Comparison of ENCODE assay signal across 33 cellular contexts in genomic region chr4:13597604-13598003, GRCh38. TPM values are rescaled to one million over a fixed set of nuclear protein-coding genes. Genes with fewer than 3 reads are reported as not detected.
DNase-seq lines count a peak whose midpoint lies in the region; ATAC-seq, FAIRE-seq and TF ChIP-seq lines count a peak whose summit lies in the region.
"Had no signal": no experiment of that assay in that cellular context is flagged by ENCODE, and none has a peak within 500 bp of the region (broad histone marks: within the 10 kb centered on the region; RNA-seq: fewer than 3 reads in every experiment).

No MANE protein-coding gene starts in this region.

- no peak overlapping the region for H4K5ac ChIP-seq in IMR-90 (ENCODE audit: low read depth, low read length)

- no peak overlapping the region for H3K18ac ChIP-seq in IMR-90 (ENCODE audit: low read depth, low read length)

- H3K4me1 ChIP-seq in IMR-90 (ENCODE audit: control insufficient read depth, insufficient read depth, low read length) (peaks cover 2% of the 10 kb centered on the region; the same call in 1 of the 2 replicates), endothelial cell of umbilical vein (ENCODE audit: control insufficient read depth, extremely low read depth, insufficient read depth, low read length) (no peaks in the 10 kb centered on the region)
- H3K4me1 ChIP-seq: right atrium auricular region had no signal

- dilution Hi-C loops in IMR-90 (cut with HindIII; ENCODE audit: low sequenced_read_pairs, unreplicated experiment) = no loop called here
- dilution Hi-C loops in endothelial cell of umbilical vein (cut with MboI; ENCODE audit: extremely low pct_ligation_motif_present, low sequenced_read_pairs) = no loop called here

- ATAC-seq in IMR-90 (ENCODE audit: low read depth) = peak; percentile 64
- ATAC-seq: activated T-cell treated with anti-CD3 and anti-CD28 coated beads, Interleukin-2, amount 50 U/mL, for 4 hours; CD8-positive, alpha-beta T cell; heart left ventricle; left lung had no signal

- intact Hi-C loops in IMR-90 (cut with micrococcal nuclease) = no loop called here
- intact Hi-C loops in endothelial cell of umbilical vein (cut with micrococcal nuclease) = no loop called here

- DNase-seq in AG10803 (ENCODE audit: low read depth) (peak; percentile 5), IMR-90 (peak; percentile 38), endothelial cell of umbilical vein (ENCODE audit: low read depth, low spot score) (no peak), kidney tubule cell (ENCODE audit: low spot score) (peak; percentile 45), NCI-H2227 (lab: John Stamatoyannopoulos, UW; ENCODE audit: unreplicated experiment) (no peak), NCI-H187 treated with DMSO at 0.1 percent for 48 hours (lab: John Stamatoyannopoulos, UW) (no peak), GF-D8 (lab: John Stamatoyannopoulos, UW) (no peak), SKM-1 (lab: John Stamatoyannopoulos, UW; ENCODE audit: unreplicated experiment) (no peak)
- DNase-seq: activated CD4-positive, alpha-beta T cell treated with anti-CD3 and anti-CD28 coated beads, Interleukin-2, amount 10 ng/mL, durations not matched to agents 24 days and 14 days; activated naive CD4-positive, alpha-beta T cell; activated T-cell treated with anti-CD3 and anti-CD28 coated beads, Interleukin-2, amount 50 U/mL, for 4 hours; amniotic stem cell; CD8-positive, alpha-beta T cell; heart left ventricle; left lung; MV-4-11; naive B cell; NCI-H1694; occipital lobe; stimulated activated CD4-positive, alpha-beta T cell treated with anti-CD3 and anti-CD28 coated beads, Interleukin-12 subunit alpha, Interleukin-12 subunit beta, amount 100 ng/mL, for 4 hours; stimulated activated CD4-positive, alpha-beta T cell treated with anti-CD3 and anti-CD28 coated beads, Interleukin-4, amount 100 ng/mL, for 24 hours; stimulated activated naive B cell treated with anti-CD40 and anti-IgM and Interleukin-4, amounts not matched to agents 10 μg/mL and 1 μg/mL and 100 μg/mL, for 72 hours; T-helper 2 cell had no signal

- in situ Hi-C loops in IMR-90 (cut with MboI; ENCODE audit: low sequenced_read_pairs) = no loop called here

- no peak overlapping the region for H3K14ac ChIP-seq in IMR-90 (replicated peaks; ENCODE audit: low read depth, low read length)

- H2AFZ ChIP-seq in IMR-90 (replicated peaks; ENCODE audit: low read length, poor library complexity) (no peak overlapping the region), endothelial cell of umbilical vein (ENCODE audit: low read depth, low read length) (no peak overlapping the region)

- TF ChIP-seq POLR2A in IMR-90 (IDR thresholded peaks at IDR 0.05; ENCODE audit: low read depth, low read length) (no peak), endothelial cell of umbilical vein (IDR thresholded peaks at IDR 0.05; ENCODE audit: low read depth, low read length) (no peak)

- H3K23ac ChIP-seq in IMR-90 (ENCODE audit: low read depth, low read length) = no peak overlapping the region

- TF ChIP-seq RAD21 in IMR-90 (IDR thresholded peaks at IDR 0.05; ENCODE audit: low read length) = no peak

- H3K4me3 ChIP-seq in AG10803 (ENCODE audit: low read length) (no peak overlapping the region), IMR-90 (ENCODE audit: insufficient read depth, low read depth, low read length) (no peak overlapping the region), endothelial cell of umbilical vein (replicated peaks in 1 of 3; ENCODE audit: insufficient read depth in 1 of 3, low read depth in 1 of 3, low read length in 3 of 3) (no peak overlapping the region)
- H3K4me3 ChIP-seq: cardiac muscle cell, coronary artery, heart left ventricle, left lung, right atrium auricular region, SK-N-MC, thoracic aorta had no signal

- H3K9me3 ChIP-seq in IMR-90 (ENCODE audit: control insufficient read depth, insufficient read depth, low read length) (no peaks in the 10 kb centered on the region), endothelial cell of umbilical vein (replicated peaks; ENCODE audit: control insufficient read depth, insufficient read depth, low read length) (no peaks in the 10 kb centered on the region)
- H3K9me3 ChIP-seq: heart left ventricle, left lung, right atrium auricular region, thoracic aorta had no signal

- no peak overlapping the region for H2AK9ac ChIP-seq in IMR-90 (replicated peaks; ENCODE audit: low read depth, low read length, poor library complexity)

- no peak overlapping the region for H3K56ac ChIP-seq in IMR-90 (ENCODE audit: extremely low read depth, insufficient read depth, low read length)

- no peak overlapping the region for H3K4me2 ChIP-seq in IMR-90 (ENCODE audit: low read depth, low read length)
- no peak overlapping the region for H3K4me2 ChIP-seq in endothelial cell of umbilical vein (ENCODE audit: insufficient read depth, low read length)
- H3K4me2 ChIP-seq: KMS-11 had no signal

- H3K27ac ChIP-seq in IMR-90 (ENCODE audit: insufficient read depth, low read length) = no peak overlapping the region
- no peak overlapping the region for H3K27ac ChIP-seq in endothelial cell of umbilical vein (ENCODE audit: insufficient read depth, low read depth, low read length)
- H3K27ac ChIP-seq: cardiac muscle cell, coronary artery, heart left ventricle, KMS-11, left lung, right atrium auricular region, SK-N-MC, thoracic aorta, VCaP had no signal

- H3K36me3 ChIP-seq in IMR-90 (ENCODE audit: control insufficient read depth, insufficient read depth, low read length) = peaks cover 39% of the 10 kb centered on the region
- H3K36me3 ChIP-seq in endothelial cell of umbilical vein (ENCODE audit: control insufficient read depth in 2 of 2, extremely low read depth in 1 of 2, insufficient read depth in 2 of 2, low read length in 2 of 2) = peaks cover 7 to 16% of the 10 kb centered on the region in 2 experiments

- H4K91ac ChIP-seq in IMR-90 (ENCODE audit: insufficient read depth, low read depth, low read length) = no peak overlapping the region

- no peak for FAIRE-seq in endothelial cell of umbilical vein (lab: Jason Lieb, UNC)
- FAIRE-seq: GM12892, H54, HTR-8/SVneo had no signal

- H2BK20ac ChIP-seq in IMR-90 (ENCODE audit: low read depth, low read length) = no peak overlapping the region

- no peaks in the 10 kb centered on the region for H4K20me1 ChIP-seq in IMR-90 (ENCODE audit: insufficient read depth, low read length)
- no peaks in the 10 kb centered on the region for H4K20me1 ChIP-seq in endothelial cell of umbilical vein (replicated peaks; ENCODE audit: control insufficient read depth, extremely low read depth, insufficient read depth, low read length)

- H4K8ac ChIP-seq in IMR-90 (ENCODE audit: low read depth in 2 of 2, low read length in 2 of 2) = no peak overlapping the region

- no peak overlapping the region for H2BK120ac ChIP-seq in IMR-90 (ENCODE audit: low read depth, low read length)

- no peaks in the 10 kb centered on the region; the same call in 1 of the 2 replicates for H3K9me1 ChIP-seq in IMR-90 (ENCODE audit: insufficient read depth, low read length)
- H3K9me1 ChIP-seq in endothelial cell of umbilical vein (replicated peaks; ENCODE audit: control insufficient read depth, extremely low read depth, insufficient read depth, low read length) = no peaks in the 10 kb centered on the region

- no peak overlapping the region for H2BK15ac ChIP-seq in IMR-90 (ENCODE audit: low read depth, low read length)

- CTCF ChIA-PET in IMR-90 (lab: Yijun Ruan, JAX) (no interaction called here), endothelial cell of umbilical vein (lab: Charles Lee) (no interaction called here)

- no TSS peak for BruUV-seq in IMR-90 (replicated peaks; lab: Mats Ljungman, UMichigan)
- BruUV-seq in endothelial cell of umbilical vein (replicated peaks; lab: Mats Ljungman, UMichigan) = no TSS peak

- no peak overlapping the region for H2BK5ac ChIP-seq in IMR-90 (ENCODE audit: low read depth, low read length, poor library complexity, severe bottlenecking)

- H2AK5ac ChIP-seq in IMR-90 (ENCODE audit: low read depth, low read length) = no peak overlapping the region

- H3K4ac ChIP-seq in IMR-90 (ENCODE audit: low read depth, low read length) = no peak overlapping the region

- H3K9ac ChIP-seq in IMR-90 (ENCODE audit: low read depth, low read length) = no peak overlapping the region
- H3K9ac ChIP-seq in endothelial cell of umbilical vein (replicated peaks; ENCODE audit: extremely low read depth, insufficient read depth, low read length) = no peak overlapping the region
- H3K9ac ChIP-seq: KMS-11 had no signal

- no peaks in the 10 kb centered on the region for H3K79me2 ChIP-seq in endothelial cell of umbilical vein (ENCODE audit: control insufficient read depth, insufficient read depth, low read length)

- POLR2A ChIA-PET in IMR-90 (lab: Charles Lee; ENCODE audit: unreplicated experiment) (no interaction called here), endothelial cell of umbilical vein (lab: Charles Lee) (no interaction called here)

- H3K27me3 ChIP-seq in IMR-90 (ENCODE audit: control insufficient read depth, insufficient read depth, low read length) = no peaks in the 10 kb centered on the region
- no peaks in the 10 kb centered on the region for H3K27me3 ChIP-seq in endothelial cell of umbilical vein (ENCODE audit: control insufficient read depth in 2 of 2, insufficient read depth in 2 of 2, low read length in 2 of 2)
- H3K27me3 ChIP-seq: cardiac muscle cell, heart left ventricle, left lung, right atrium auricular region had no signal

- peaks cover 0 to 4% of the 10 kb centered on the region in 2 experiments; a peak in 1 of 4 replicates for H3K79me1 ChIP-seq in IMR-90 (ENCODE audit: low read depth in 1 of 2, low read length in 2 of 2)

- TF ChIP-seq CTCF in AG10803 (conservative IDR thresholded peaks at IDR 0.05; ENCODE audit: low read length) (no peak), IMR-90 (conservative IDR thresholded peaks at IDR 0.05; ENCODE audit: low read depth, low read length) (no peak), endothelial cell of umbilical vein (IDR thresholded peaks at IDR 0.05; ENCODE audit: extremely low read depth in 1 of 2, insufficient read depth in 1 of 2, low read depth in 1 of 2, low read length in 2 of 2) (no peak)

RNA-seq across cellular contexts. Expression of gene BOD1L1, which starts 29.9 kb away (rescaled TPM):
- total RNA-seq in IMR-90 (2012; rRNA removed) = 26.9 and 34.4 TPM in 2 replicates
- 11.0 and 13.5 TPM in 2 replicates for polyA plus RNA-seq in IMR-90 (2012; rRNA removed)
- polyA plus RNA-seq in IMR-90 (2012; cell fraction: cytosol; rRNA removed) = 2.2 and 2.6 TPM in 2 replicates
- polyA plus RNA-seq in IMR-90 (2012; cell fraction: nucleus; rRNA removed; ENCODE audit: low replicate concordance) = 3.8 and 36.0 TPM in 2 replicates
- total RNA-seq in endothelial cell of umbilical vein = 27.5 and 31.2 TPM in 2 replicates
- 3.7 and 5.2 TPM in 2 replicates for polyA plus RNA-seq in endothelial cell of umbilical vein
- 8.3 and 8.9 TPM in 2 replicates for polyA plus RNA-seq in endothelial cell of umbilical vein (2011; cell fraction: cytosol; rRNA removed)
- polyA plus RNA-seq in endothelial cell of umbilical vein (2011; cell fraction: nucleus; rRNA removed) = 34.0 and 47.8 TPM in 2 replicates
- 11.6 and 16.6 TPM in 2 replicates for polyA plus RNA-seq in endothelial cell of umbilical vein (2012)
- 18.4 and 19.2 TPM in 2 replicates for polyA minus RNA-seq in endothelial cell of umbilical vein
- 17.4 TPM for polyA minus RNA-seq in endothelial cell of umbilical vein (2011; cell fraction: cytosol; rRNA and poly(A)+ RNA removed)
- polyA minus RNA-seq in endothelial cell of umbilical vein (2011; cell fraction: nucleus; rRNA and poly(A)+ RNA removed) = 43.3 and 52.6 TPM in 2 replicates

RNA-seq across cellular contexts. Expression of gene NKX3-2, which starts 53.3 kb away (rescaled TPM):
- total RNA-seq in IMR-90 (2012; rRNA removed) (under 0.01 TPM in 1 of 2 replicates, not detected in the other), endothelial cell of umbilical vein (not detected in 2 replicates)
- polyA plus RNA-seq in IMR-90 (2012; rRNA removed) (0.05 and 0.09 TPM in 2 replicates), endothelial cell of umbilical vein (not detected in 2 replicates)
- polyA plus RNA-seq in IMR-90 (2012; cell fraction: cytosol; rRNA removed) = 0.02 and 0.08 TPM in 2 replicates
- polyA plus RNA-seq in IMR-90 (2012; cell fraction: nucleus; rRNA removed; ENCODE audit: low replicate concordance) = 0.17 and 0.25 TPM in 2 replicates
- polyA plus RNA-seq in endothelial cell of umbilical vein (2011; cell fraction: cytosol; rRNA removed) = not detected in 2 replicates
- not detected in 2 replicates for polyA plus RNA-seq in endothelial cell of umbilical vein (2011; cell fraction: nucleus; rRNA removed)
- polyA plus RNA-seq in endothelial cell of umbilical vein (2012) = not detected in 2 replicates
- polyA minus RNA-seq in endothelial cell of umbilical vein = not detected in 2 replicates
- not detected for polyA minus RNA-seq in endothelial cell of umbilical vein (2011; cell fraction: cytosol; rRNA and poly(A)+ RNA removed)
- not detected in 2 replicates for polyA minus RNA-seq in endothelial cell of umbilical vein (2011; cell fraction: nucleus; rRNA and poly(A)+ RNA removed)
- total RNA-seq: activated CD4-positive, alpha-beta T cell treated with anti-CD3 and anti-CD28 coated beads, Interleukin-2, amount 10 ng/mL, durations not matched to agents 24 days and 14 days; activated T-cell treated with anti-CD3 and anti-CD28 coated beads, Interleukin-2, amount 50 U/mL, for 4 hours; CD8-positive, alpha-beta T cell; left lung; occipital lobe; right atrium auricular region had no signal
- polyA plus RNA-seq: cardiac muscle cell, heart left ventricle had no signal

Comparison
In these comparisons a context has a peak if more than half of its experiments do, and no peak if none do; other contexts are left out.
1. DNase-seq: peak in AG10803 (single experiment), IMR-90 (single experiment) and kidney tubule cell (single experiment); none in endothelial cell of umbilical vein (single experiment), NCI-H2227 (single experiment), NCI-H187 treated with DMSO at 0.1 percent for 48 hours (single experiment), GF-D8 (single experiment) and SKM-1 (single experiment).